ENCODE assay signal across 24 cellular contexts in the genomic region with DNA sequence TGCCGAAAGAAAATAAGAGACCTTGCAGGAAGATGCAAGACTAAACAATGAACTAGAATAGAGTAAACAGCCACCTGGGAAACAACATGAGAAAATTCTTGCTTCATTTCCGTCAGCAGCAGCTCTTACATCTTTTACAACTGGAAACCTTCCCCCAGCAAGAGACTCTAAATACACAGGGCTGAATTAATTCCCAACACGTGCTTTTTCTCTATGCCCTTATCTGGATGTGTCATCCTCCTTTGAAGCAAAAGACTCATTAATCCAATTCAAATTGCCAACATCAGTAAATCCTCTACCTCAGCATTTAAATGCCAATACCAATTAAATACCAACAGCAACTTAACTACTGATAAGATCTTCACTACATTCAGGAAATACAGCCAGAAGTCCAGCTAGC.
A peak's percentile ranks its signal among the peaks of the same experiment; 100 is the strongest.
DNase-seq lines count a peak whose midpoint lies in the region; ATAC-seq, FAIRE-seq and TF ChIP-seq lines count a peak whose summit lies in the region.
"Had no signal": no experiment of that assay in that cellular context is flagged by ENCODE, and none has a peak within 500 bp of the region (broad histone marks: within the 10 kb centered on the region; RNA-seq: fewer than 3 reads in every experiment).

No MANE protein-coding gene starts in this region.

- no peak overlapping the region for H3K9ac ChIP-seq in SK-N-SH
- H3K9ac ChIP-seq: BLaER1 treated with 17β-estradiol and CSF1 and Interleukin-3, amounts not matched to agents 10 nM and 100 nM had no signal

- no peak for FAIRE-seq in small intestine (lab: Jason Lieb, UNC)
- FAIRE-seq: D721Med, GM12878, GM19239 had no signal

- peaks cover 3% of the 10 kb centered on the region for H3F3A ChIP-seq in SK-N-SH (replicated peaks; ENCODE audit: insufficient read depth)

- no peak overlapping the region for H3K4me2 ChIP-seq in SK-N-SH
- H3K4me2 ChIP-seq: BLaER1 treated with 17β-estradiol and CSF1 and Interleukin-3, amounts not matched to agents 10 nM and 100 nM; GM23338 had no signal

- no peak for DNase-seq in SK-N-SH
- DNase-seq in M059J (ENCODE audit: low read depth), result peak; percentile 52
- peak; percentile 0 for DNase-seq in amniotic epithelial cell (ENCODE audit: low read depth)
- no peak for DNase-seq in omental fat pad (ENCODE audit: low spot score)
- DNase-seq in NCI-H2081 treated with DMSO at 0.1 percent for 48 hours (lab: John Stamatoyannopoulos, UW), result no peak
- no peak for DNase-seq in small intestine
- DNase-seq in NCI-H510A (lab: John Stamatoyannopoulos, UW), result no peak
- DNase-seq: 8988T; ACHN; AML-193; BE2C; CD4-positive, alpha-beta T cell; CD8-positive, alpha-beta memory T cell; DMS 273 treated with DMSO at 0.1 percent for 48 hours; DMS79; GDM1; HFFc6 had no signal

- TF ChIP-seq EP300 in SK-N-SH (IDR thresholded peaks at IDR 0.05; ENCODE audit: borderline replicate concordance in 1 of 2, low read depth in 1 of 2, low read length in 1 of 2), result no peak

- H3K27me3 ChIP-seq in SK-N-SH (ENCODE audit: insufficient read depth), result no peaks in the 10 kb centered on the region; the same call in 1 of the 2 replicates
- H3K27me3 ChIP-seq in small intestine (ENCODE audit: control insufficient read depth in 2 of 2, insufficient read depth in 2 of 2, low read length in 2 of 2), result no peaks in the 10 kb centered on the region
- H3K27me3 ChIP-seq: BE2C; BLaER1 treated with 17β-estradiol and CSF1 and Interleukin-3, amounts not matched to agents 10 nM and 100 nM had no signal

- no peak overlapping the region for H3K4me3 ChIP-seq in SK-N-SH (ENCODE audit: low read depth in 2 of 2, low read length in 1 of 2)
- H3K4me3 ChIP-seq in small intestine (ENCODE audit: low read depth in 1 of 2, low read length in 2 of 2), result no peak overlapping the region
- H3K4me3 ChIP-seq: BLaER1 treated with 17β-estradiol and CSF1 and Interleukin-3, amounts not matched to agents 10 nM and 100 nM; GM12878; GM23338; HAP-1 had no signal

- H3K36me3 ChIP-seq in SK-N-SH (replicated peaks in 1 of 2; ENCODE audit: control insufficient read depth in 1 of 2, insufficient read depth in 2 of 2, low read length in 1 of 2) (no peaks in the 10 kb centered on the region), small intestine (ENCODE audit: control insufficient read depth in 2 of 2, insufficient read depth in 2 of 2, low read length in 2 of 2) (no peaks in the 10 kb centered on the region)
- H3K36me3 ChIP-seq: BE2C; BLaER1 treated with 17β-estradiol and CSF1 and Interleukin-3, amounts not matched to agents 10 nM and 100 nM; HAP-1 had no signal

- ATAC-seq in SK-N-SH treated with all-trans-retinoic acid at 6 μM for 48 hours (no peak), omental fat pad (ENCODE audit: low FRiP score) (peak; percentile 41)
- ATAC-seq: GM12878, GM23338 had no signal

- no peaks in the 10 kb centered on the region for H3K79me2 ChIP-seq in SK-N-SH (ENCODE audit: insufficient read depth)

- H4K20me1 ChIP-seq in SK-N-SH (ENCODE audit: insufficient read depth), result no peaks in the 10 kb centered on the region
- H4K20me1 ChIP-seq: BLaER1 treated with 17β-estradiol and CSF1 and Interleukin-3, amounts not matched to agents 10 nM and 100 nM had no signal

- CTCF ChIA-PET in SK-N-SH (lab: Yijun Ruan, JAX), result no interaction called here

- POLR2A ChIA-PET in SK-N-SH (lab: Yijun Ruan, JAX), result no interaction called here

- WGBS in SK-N-SH (ENCODE audit: low lambda C conversion rate), result 18% methylated on average over 3 of the region's 3 CpGs
- WGBS in small intestine, 3 donors, result 31 to 59% (median 33%) methylated on average over 3 of the region's 3 CpGs

- H3K4me1 ChIP-seq in SK-N-SH (ENCODE audit: control insufficient read depth in 1 of 2, insufficient read depth in 2 of 2, low read depth in 1 of 2, low read length in 1 of 2) (peaks cover 0 to 3% of the 10 kb centered on the region in 2 experiments; a peak in 2 of 4 replicates), small intestine (ENCODE audit: control insufficient read depth in 2 of 2, insufficient read depth in 1 of 2, low read depth in 1 of 2, low read length in 1 of 2) (no peaks in the 10 kb centered on the region)
- H3K4me1 ChIP-seq: BE2C, HAP-1 had no signal

- H2AFZ ChIP-seq in SK-N-SH (ENCODE audit: low read depth), result no peak overlapping the region
- H2AFZ ChIP-seq: GM23338 had no signal

- TF ChIP-seq RAD21 in SK-N-SH (IDR thresholded peaks at IDR 0.05; ENCODE audit: low read length), result no peak

- no peaks in the 10 kb centered on the region for H3K9me2 ChIP-seq in SK-N-SH

- no peak for TF ChIP-seq CTCF in SK-N-SH (IDR thresholded peaks at IDR 0.05)
- no peak for TF ChIP-seq CTCF in omental fat pad (IDR thresholded peaks at IDR 0.05)

- H3K27ac ChIP-seq in SK-N-SH (ENCODE audit: low read depth in 2 of 2, low read length in 1 of 2), result no peak overlapping the region
- no peak overlapping the region for H3K27ac ChIP-seq in small intestine (ENCODE audit: low read depth in 1 of 2, low read length in 1 of 2)
- H3K27ac ChIP-seq: BLaER1 treated with 17β-estradiol and CSF1 and Interleukin-3, amounts not matched to agents 10 nM and 100 nM had no signal

- H3K9me3 ChIP-seq in SK-N-SH (no peaks in the 10 kb centered on the region), small intestine (ENCODE audit: control insufficient read depth, low read depth) (no peaks in the 10 kb centered on the region)
- H3K9me3 ChIP-seq: BE2C, HAP-1 had no signal

TF ChIP-seq in SK-N-SH, 30 proteins besides CTCF, POLR2A, EP300 and RAD21:
- TF ChIP-seq SIN3A (IDR thresholded peaks at IDR 0.05; ENCODE audit: borderline replicate concordance, low read depth, low read length) (no peak), SMC3 (IDR thresholded peaks at IDR 0.05; ENCODE audit: low read depth, low read length) (no peak), YY1 (IDR thresholded peaks at IDR 0.05; ENCODE audit: low read depth) (no peak), ELF1 (IDR thresholded peaks at IDR 0.05) (no peak), GATA2 (CRISPR knock-in tag; IDR thresholded peaks at IDR 0.05) (no peak), MEF2A (IDR thresholded peaks at IDR 0.05; ENCODE audit: borderline replicate concordance, low read depth) (no peak), PBX3 (IDR thresholded peaks at IDR 0.05) (peak; percentile 22; the same call in 1 of the 2 replicates)

TF ChIP-seq in SK-N-SH treated with all-trans-retinoic acid at 6 μM for 48 hours, 23 proteins besides CTCF, POLR2A, EP300 and RAD21 (continues in another document):
- TF ChIP-seq ZNF565 (CRISPR knock-in tag; conservative IDR thresholded peaks at IDR 0.05; ENCODE audit: low read depth), result no peak
- no peak for TF ChIP-seq OSR1 (CRISPR knock-in tag; IDR thresholded peaks at IDR 0.05)
- TF ChIP-seq GLIS3 (CRISPR knock-in tag; IDR thresholded peaks at IDR 0.05), result no peak
- no peak for TF ChIP-seq PPARA (CRISPR knock-in tag; IDR thresholded peaks at IDR 0.05; ENCODE audit: borderline replicate concordance)
- TF ChIP-seq ZFP30 (CRISPR knock-in tag; IDR thresholded peaks at IDR 0.05), result no peak
- no peak for TF ChIP-seq CSRNP3 (CRISPR knock-in tag; IDR thresholded peaks at IDR 0.05)
- TF ChIP-seq, protein P1, sequence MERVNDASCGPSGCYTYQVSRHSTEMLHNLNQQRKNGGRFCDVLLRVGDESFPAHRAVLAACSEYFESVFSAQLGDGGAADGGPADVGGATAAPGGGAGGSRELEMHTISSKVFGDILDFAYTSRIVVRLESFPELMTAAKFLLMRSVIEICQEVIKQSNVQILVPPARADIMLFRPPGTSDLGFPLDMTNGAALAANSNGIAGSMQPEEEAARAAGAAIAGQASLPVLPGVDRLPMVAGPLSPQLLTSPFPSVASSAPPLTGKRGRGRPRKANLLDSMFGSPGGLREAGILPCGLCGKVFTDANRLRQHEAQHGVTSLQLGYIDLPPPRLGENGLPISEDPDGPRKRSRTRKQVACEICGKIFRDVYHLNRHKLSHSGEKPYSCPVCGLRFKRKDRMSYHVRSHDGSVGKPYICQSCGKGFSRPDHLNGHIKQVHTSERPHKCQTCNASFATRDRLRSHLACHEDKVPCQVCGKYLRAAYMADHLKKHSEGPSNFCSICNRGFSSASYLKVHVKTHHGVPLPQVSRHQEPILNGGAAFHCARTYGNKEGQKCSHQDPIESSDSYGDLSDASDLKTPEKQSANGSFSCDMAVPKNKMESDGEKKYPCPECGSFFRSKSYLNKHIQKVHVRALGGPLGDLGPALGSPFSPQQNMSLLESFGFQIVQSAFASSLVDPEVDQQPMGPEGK (CRISPR knock-in tag; IDR thresholded peaks at IDR 0.05; ENCODE audit: borderline replicate concordance), result no peak
- no peak for TF ChIP-seq TCF4 (CRISPR knock-in tag; IDR thresholded peaks at IDR 0.05; ENCODE audit: borderline replicate concordance)

Comparison
In these comparisons a context has a peak if more than half of its experiments do, and no peak if none do; other contexts are left out.
1. DNase-seq: peak in M059J (single experiment) and amniotic epithelial cell (single experiment); none in SK-N-SH (single experiment), omental fat pad (single experiment), NCI-H2081 treated with DMSO at 0.1 percent for 48 hours (single experiment), small intestine (single experiment) and NCI-H510A (single experiment).